In genomic region chr10:123404357-123404756, GRCh38 we compare ENCODE assay signal across 2 cellular contexts.
TF ChIP-seq lines count a peak whose summit lies in the region.

No MANE protein-coding gene starts in this region.

TF ChIP-seq in GM23338, 12 proteins besides CTCF, POLR2A, EP300 and RAD21 (continued from another document):
- TF ChIP-seq, protein P1, sequence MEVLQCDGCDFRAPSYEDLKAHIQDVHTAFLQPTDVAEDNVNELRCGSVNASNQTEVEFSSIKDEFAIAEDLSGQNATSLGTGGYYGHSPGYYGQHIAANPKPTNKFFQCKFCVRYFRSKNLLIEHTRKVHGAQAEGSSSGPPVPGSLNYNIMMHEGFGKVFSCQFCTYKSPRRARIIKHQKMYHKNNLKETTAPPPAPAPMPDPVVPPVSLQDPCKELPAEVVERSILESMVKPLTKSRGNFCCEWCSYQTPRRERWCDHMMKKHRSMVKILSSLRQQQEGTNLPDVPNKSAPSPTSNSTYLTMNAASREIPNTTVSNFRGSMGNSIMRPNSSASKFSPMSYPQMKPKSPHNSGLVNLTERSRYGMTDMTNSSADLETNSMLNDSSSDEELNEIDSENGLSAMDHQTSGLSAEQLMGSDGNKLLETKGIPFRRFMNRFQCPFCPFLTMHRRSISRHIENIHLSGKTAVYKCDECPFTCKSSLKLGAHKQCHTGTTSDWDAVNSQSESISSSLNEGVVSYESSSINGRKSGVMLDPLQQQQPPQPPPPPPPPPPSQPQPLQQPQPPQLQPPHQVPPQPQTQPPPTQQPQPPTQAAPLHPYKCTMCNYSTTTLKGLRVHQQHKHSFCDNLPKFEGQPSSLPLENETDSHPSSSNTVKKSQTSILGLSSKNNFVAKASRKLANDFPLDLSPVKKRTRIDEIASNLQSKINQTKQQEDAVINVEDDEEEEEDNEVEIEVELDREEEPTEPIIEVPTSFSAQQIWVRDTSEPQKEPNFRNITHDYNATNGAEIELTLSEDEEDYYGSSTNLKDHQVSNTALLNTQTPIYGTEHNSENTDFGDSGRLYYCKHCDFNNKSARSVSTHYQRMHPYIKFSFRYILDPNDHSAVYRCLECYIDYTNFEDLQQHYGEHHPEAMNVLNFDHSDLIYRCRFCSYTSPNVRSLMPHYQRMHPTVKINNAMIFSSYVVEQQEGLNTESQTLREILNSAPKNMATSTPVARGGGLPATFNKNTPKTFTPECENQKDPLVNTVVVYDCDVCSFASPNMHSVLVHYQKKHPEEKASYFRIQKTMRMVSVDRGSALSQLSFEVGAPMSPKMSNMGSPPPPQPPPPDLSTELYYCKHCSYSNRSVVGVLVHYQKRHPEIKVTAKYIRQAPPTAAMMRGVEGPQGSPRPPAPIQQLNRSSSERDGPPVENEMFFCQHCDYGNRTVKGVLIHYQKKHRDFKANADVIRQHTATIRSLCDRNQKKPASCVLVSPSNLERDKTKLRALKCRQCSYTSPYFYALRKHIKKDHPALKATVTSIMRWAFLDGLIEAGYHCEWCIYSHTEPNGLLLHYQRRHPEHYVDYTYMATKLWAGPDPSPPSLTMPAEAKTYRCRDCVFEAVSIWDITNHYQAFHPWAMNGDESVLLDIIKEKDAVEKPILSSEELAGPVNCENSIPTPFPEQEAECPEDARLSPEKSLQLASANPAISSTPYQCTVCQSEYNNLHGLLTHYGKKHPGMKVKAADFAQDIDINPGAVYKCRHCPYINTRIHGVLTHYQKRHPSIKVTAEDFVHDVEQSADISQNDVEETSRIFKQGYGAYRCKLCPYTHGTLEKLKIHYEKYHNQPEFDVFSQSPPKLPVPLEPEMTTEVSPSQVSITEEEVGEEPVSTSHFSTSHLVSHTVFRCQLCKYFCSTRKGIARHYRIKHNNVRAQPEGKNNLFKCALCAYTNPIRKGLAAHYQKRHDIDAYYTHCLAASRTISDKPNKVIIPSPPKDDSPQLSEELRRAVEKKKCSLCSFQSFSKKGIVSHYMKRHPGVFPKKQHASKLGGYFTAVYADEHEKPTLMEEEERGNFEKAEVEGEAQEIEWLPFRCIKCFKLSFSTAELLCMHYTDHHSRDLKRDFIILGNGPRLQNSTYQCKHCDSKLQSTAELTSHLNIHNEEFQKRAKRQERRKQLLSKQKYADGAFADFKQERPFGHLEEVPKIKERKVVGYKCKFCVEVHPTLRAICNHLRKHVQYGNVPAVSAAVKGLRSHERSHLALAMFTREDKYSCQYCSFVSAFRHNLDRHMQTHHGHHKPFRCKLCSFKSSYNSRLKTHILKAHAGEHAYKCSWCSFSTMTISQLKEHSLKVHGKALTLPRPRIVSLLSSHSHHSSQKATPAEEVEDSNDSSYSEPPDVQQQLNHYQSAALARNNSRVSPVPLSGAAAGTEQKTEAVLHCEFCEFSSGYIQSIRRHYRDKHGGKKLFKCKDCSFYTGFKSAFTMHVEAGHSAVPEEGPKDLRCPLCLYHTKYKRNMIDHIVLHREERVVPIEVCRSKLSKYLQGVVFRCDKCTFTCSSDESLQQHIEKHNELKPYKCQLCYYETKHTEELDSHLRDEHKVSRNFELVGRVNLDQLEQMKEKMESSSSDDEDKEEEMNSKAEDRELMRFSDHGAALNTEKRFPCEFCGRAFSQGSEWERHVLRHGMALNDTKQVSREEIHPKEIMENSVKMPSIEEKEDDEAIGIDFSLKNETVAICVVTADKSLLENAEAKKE (CRISPR knock-in tag; IDR thresholded peaks at IDR 0.05): no peak
- TF ChIP-seq POLR2AphosphoS5 (IDR thresholded peaks at IDR 0.05; ENCODE audit: low read depth): no peak
- no peak for TF ChIP-seq CREB1 (CRISPR knock-in tag; IDR thresholded peaks at IDR 0.05; ENCODE audit: low read depth)

TF ChIP-seq in K562, 482 proteins besides CTCF, POLR2A, EP300 and RAD21 (continued from another document):
- TF ChIP-seq HMGXB4 (CRISPR knock-in tag; IDR thresholded peaks at IDR 0.05) (no peak), CBX5 (IDR thresholded peaks at IDR 0.05; ENCODE audit: borderline replicate concordance, low read depth) (0 out of 2 replicates have a peak, but pooled peaks have one; percentile 42)
